22 cellular contexts compared by ENCODE assay signal in the genomic region with DNA sequence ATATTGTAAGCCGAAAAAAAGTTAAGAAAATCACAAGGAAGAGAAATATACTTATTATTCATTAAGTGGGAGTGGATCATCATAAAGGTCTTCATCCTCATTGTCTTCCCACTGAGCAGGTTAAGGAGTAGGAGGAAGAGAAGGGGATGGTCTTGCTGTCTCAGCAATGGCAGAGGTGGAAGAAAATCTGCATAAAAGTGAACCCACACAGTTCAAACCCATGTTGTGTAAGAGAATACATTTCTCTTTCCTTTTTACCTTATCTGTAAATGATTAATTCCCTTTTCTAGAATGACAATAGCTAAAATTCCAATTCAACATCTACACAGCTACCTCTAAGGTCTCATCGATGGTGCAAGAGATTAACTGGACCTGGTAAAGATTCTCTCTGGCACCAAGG.
DNase-seq lines count a peak whose midpoint lies in the region; ATAC-seq and TF ChIP-seq lines count a peak whose summit lies in the region.
"Had no signal": no experiment of that assay in that cellular context is flagged by ENCODE, and none has a peak within 500 bp of the region (broad histone marks: within the 10 kb centered on the region; RNA-seq: fewer than 3 reads in every experiment).

No MANE protein-coding gene starts in this region.

- no peaks in the 10 kb centered on the region for H3K9me3 Mint-ChIP-seq in chondrocyte (ENCODE audit: low read depth)
- peaks cover 9 to 19% of the 10 kb centered on the region in 2 donors for H3K9me3 Mint-ChIP-seq in stimulated activated naive CD8-positive, alpha-beta T cell treated with anti-CD3 and anti-CD28 coated beads, Interleukin-15, amount 100 ng/mL, for 72 hours

- peak overlapping the region; percentile 3 for H3K4ac ChIP-seq in mesendoderm (ENCODE audit: low read depth, low read length)

- H3K4me1 ChIP-seq in mesendoderm (ENCODE audit: control insufficient read depth, low read depth, low read length), result no peaks in the 10 kb centered on the region
- H3K4me1 ChIP-seq: BE2C had no signal

- H3K4me3 ChIP-seq in mesendoderm (ENCODE audit: low read length), result no peak overlapping the region
- H3K4me3 ChIP-seq: BLaER1, GM12878 had no signal

- H2BK5ac ChIP-seq in mesendoderm (ENCODE audit: low read length), result no peak overlapping the region

- no peak overlapping the region for H3K27ac ChIP-seq in mesendoderm (ENCODE audit: low read depth, low read length)
- H3K27ac ChIP-seq: BLaER1 had no signal

- no peak overlapping the region for H2AK5ac ChIP-seq in mesendoderm (ENCODE audit: low read length)

- no peak overlapping the region for H4K8ac ChIP-seq in mesendoderm (ENCODE audit: low read depth, low read length)

- peak overlapping the region; percentile 45 for H2BK120ac ChIP-seq in mesendoderm (ENCODE audit: low read depth, low read length)

- no peak overlapping the region for H4K5ac ChIP-seq in mesendoderm (ENCODE audit: low read length)

- no peak overlapping the region for H3K23ac ChIP-seq in mesendoderm (ENCODE audit: low read length)

- peaks cover 62% of the 10 kb centered on the region for H3K4me1 Mint-ChIP-seq in chondrocyte (ENCODE audit: low read depth)
- no peaks in the 10 kb centered on the region for H3K4me1 Mint-ChIP-seq in stimulated activated naive CD8-positive, alpha-beta T cell treated with anti-CD3 and anti-CD28 coated beads, Interleukin-15, amount 100 ng/mL, for 72 hours
- H3K4me1 Mint-ChIP-seq: CD4-positive, alpha-beta memory T cell; CD4-positive, CD25-positive, alpha-beta regulatory T cell; CD8-positive, alpha-beta memory T cell had no signal

- no peak overlapping the region for H2BK15ac ChIP-seq in mesendoderm (replicated peaks; ENCODE audit: low read depth)

- DNase-seq in chondrocyte (ENCODE audit: low spot score) (no peak), mesendoderm (no peak), putamen (ENCODE audit: low spot score) (peak; percentile 63), anterior cingulate cortex (lab: John Stamatoyannopoulos, UW) (no peak)
- no peak for DNase-seq in stimulated activated naive CD8-positive, alpha-beta T cell treated with anti-CD3 and anti-CD28 coated beads, Interleukin-15, amount 100 ng/mL, for 72 hours
- DNase-seq: 8988T; ACHN; BE2C; CD4-positive, alpha-beta memory T cell; CD4-positive, CD25-positive, alpha-beta regulatory T cell; CD8-positive, alpha-beta memory T cell; COR-L47; DMS 273 treated with DMSO at 0.1 percent for 48 hours; DMS153; DMS53; DMS79; DND-41; EL; GDM1 had no signal

- peak overlapping the region; percentile 25 for H3K27ac Mint-ChIP-seq in chondrocyte (ENCODE audit: unreplicated experiment)
- no peak overlapping the region for H3K27ac Mint-ChIP-seq in stimulated activated naive CD8-positive, alpha-beta T cell treated with anti-CD3 and anti-CD28 coated beads, Interleukin-15, amount 100 ng/mL, for 72 hours
- H3K27ac Mint-ChIP-seq: CD14-positive monocyte; CD4-positive, alpha-beta memory T cell; CD4-positive, CD25-positive, alpha-beta regulatory T cell; CD8-positive, alpha-beta memory T cell had no signal

- no peak overlapping the region for H3K4me3 Mint-ChIP-seq in chondrocyte (ENCODE audit: unreplicated experiment)
- H3K4me3 Mint-ChIP-seq in stimulated activated naive CD8-positive, alpha-beta T cell treated with anti-CD3 and anti-CD28 coated beads, Interleukin-15, amount 100 ng/mL, for 72 hours, result no peak overlapping the region
- H3K4me3 Mint-ChIP-seq: CD14-positive monocyte; CD4-positive, alpha-beta memory T cell; CD4-positive, CD25-positive, alpha-beta regulatory T cell; CD8-positive, alpha-beta memory T cell had no signal

- no peaks in the 10 kb centered on the region for H3K27me3 ChIP-seq in mesendoderm (ENCODE audit: insufficient read depth, low read length, poor library complexity)
- H3K27me3 ChIP-seq: BE2C, BLaER1 had no signal

- no peak overlapping the region for H3K9ac ChIP-seq in mesendoderm (ENCODE audit: low read length)
- H3K9ac ChIP-seq: BLaER1 had no signal

- ATAC-seq in stimulated activated naive CD8-positive, alpha-beta T cell treated with anti-CD3 and anti-CD28 coated beads, Interleukin-15, amount 100 ng/mL, for 72 hours, result no peak

- H3K56ac ChIP-seq in mesendoderm (ENCODE audit: low read length), result no peak overlapping the region

- WGBS in mesendoderm (ENCODE audit: extremely low coverage, insufficient coverage, low lambda C conversion rate), result no CpG with 5 or more reads among the region's 2 CpGs

- no peaks in the 10 kb centered on the region for H3K79me1 ChIP-seq in mesendoderm (ENCODE audit: low read length)

- no peaks in the 10 kb centered on the region for H3K27me3 Mint-ChIP-seq in chondrocyte (ENCODE audit: low read depth)
- no peaks in the 10 kb centered on the region for H3K27me3 Mint-ChIP-seq in stimulated activated naive CD8-positive, alpha-beta T cell treated with anti-CD3 and anti-CD28 coated beads, Interleukin-15, amount 100 ng/mL, for 72 hours
- H3K27me3 Mint-ChIP-seq: CD4-positive, alpha-beta memory T cell; CD4-positive, CD25-positive, alpha-beta regulatory T cell; CD8-positive, alpha-beta memory T cell had no signal

- H3K79me2 ChIP-seq in mesendoderm (ENCODE audit: control insufficient read depth, insufficient read depth, low read length), result no peaks in the 10 kb centered on the region

- H3K18ac ChIP-seq in mesendoderm (ENCODE audit: low read length), result no peak overlapping the region

- H3K36me3 ChIP-seq in mesendoderm (ENCODE audit: control insufficient read depth, insufficient read depth, low read length), result no peaks in the 10 kb centered on the region
- H3K36me3 ChIP-seq: BE2C, BLaER1 had no signal

- H3K4me2 ChIP-seq in mesendoderm (ENCODE audit: low read length), result no peak overlapping the region
- H3K4me2 ChIP-seq: BLaER1 had no signal

- H3K36me3 Mint-ChIP-seq in chondrocyte (ENCODE audit: low read depth), result no peaks in the 10 kb centered on the region
- H3K36me3 Mint-ChIP-seq: CD14-positive monocyte; CD4-positive, alpha-beta memory T cell; CD4-positive, CD25-positive, alpha-beta regulatory T cell; CD8-positive, alpha-beta memory T cell had no signal

- TF ChIP-seq CTCF in chondrocyte (IDR thresholded peaks at IDR 0.05), result no peak
